12 cellular contexts compared by ENCODE assay signal in the genomic region with DNA sequence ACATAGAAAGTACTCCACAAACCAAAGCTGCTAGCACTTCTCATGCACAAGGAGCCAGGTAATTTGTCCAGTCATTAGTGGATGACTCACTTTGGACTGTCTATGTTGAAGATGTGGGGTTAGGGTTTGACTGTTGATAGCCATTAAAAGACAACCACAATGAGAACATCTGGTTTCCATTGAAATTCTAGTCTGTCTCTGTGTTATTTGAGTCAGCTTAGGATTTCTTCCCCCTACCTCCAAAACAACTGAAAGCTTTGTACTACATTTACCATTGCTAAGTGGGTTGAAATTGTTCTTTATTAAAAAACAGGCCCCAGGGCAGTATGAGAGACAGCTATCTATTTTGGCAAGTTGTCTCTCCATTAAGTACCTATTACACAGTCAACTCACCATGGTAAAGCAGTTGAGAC. TPM values are rescaled to one million over a fixed set of nuclear protein-coding genes. Genes with fewer than 3 reads are reported as not detected.
A peak's percentile ranks its signal among the peaks of the same experiment; 100 is the strongest.
DNase-seq lines count a peak whose midpoint lies in the region; ATAC-seq and TF ChIP-seq lines count a peak whose summit lies in the region.
"Had no signal": no experiment of that assay in that cellular context is flagged by ENCODE, and none has a peak within 500 bp of the region (broad histone marks: within the 10 kb centered on the region; RNA-seq: fewer than 3 reads in every experiment).

No MANE protein-coding gene starts in this region.

- no peak overlapping the region for H3K4me3 Mint-ChIP-seq in activated T-cell treated with anti-CD3 and anti-CD28 coated beads, Interleukin-2, amount 50 U/mL, for 24 hours
- H3K4me3 Mint-ChIP-seq in stimulated activated effector memory CD8-positive, alpha-beta T cell treated with anti-CD3 and anti-CD28 coated beads, Interleukin-12 subunit alpha, Interleukin-12 subunit beta, amount 100 ng/mL, for 72 hours: no peak overlapping the region
- H3K4me3 Mint-ChIP-seq: CD4-positive, CD25-positive, alpha-beta regulatory T cell; memory B cell had no signal

- no peaks in the 10 kb centered on the region for H3K27me3 ChIP-seq in thyroid gland

- H3K36me3 ChIP-seq in thyroid gland: no peaks in the 10 kb centered on the region

- peak overlapping the region; percentile 73 for H3K27ac Mint-ChIP-seq in activated T-cell treated with anti-CD3 and anti-CD28 coated beads, Interleukin-2, amount 50 U/mL, for 24 hours
- H3K27ac Mint-ChIP-seq in stimulated activated effector memory CD8-positive, alpha-beta T cell treated with anti-CD3 and anti-CD28 coated beads, Interleukin-12 subunit alpha, Interleukin-12 subunit beta, amount 100 ng/mL, for 72 hours: no peak overlapping the region
- H3K27ac Mint-ChIP-seq: CD4-positive, CD25-positive, alpha-beta regulatory T cell; memory B cell had no signal

- no peaks in the 10 kb centered on the region for H3K27me3 Mint-ChIP-seq in activated T-cell treated with anti-CD3 and anti-CD28 coated beads, Interleukin-2, amount 50 U/mL, for 24 hours
- H3K27me3 Mint-ChIP-seq: CD4-positive, CD25-positive, alpha-beta regulatory T cell; memory B cell had no signal

- no peak overlapping the region for H3K27ac ChIP-seq in thyroid gland

- H3K36me3 Mint-ChIP-seq in activated T-cell treated with anti-CD3 and anti-CD28 coated beads, Interleukin-2, amount 50 U/mL, for 24 hours (ENCODE audit: low read depth): no peaks in the 10 kb centered on the region
- no peaks in the 10 kb centered on the region for H3K36me3 Mint-ChIP-seq in stimulated activated effector memory CD8-positive, alpha-beta T cell treated with anti-CD3 and anti-CD28 coated beads, Interleukin-12 subunit alpha, Interleukin-12 subunit beta, amount 100 ng/mL, for 72 hours
- H3K36me3 Mint-ChIP-seq: CD4-positive, CD25-positive, alpha-beta regulatory T cell; memory B cell had no signal

- H3K4me3 ChIP-seq in HFF-Myc (replicated peaks; ENCODE audit: low read depth, low read length) (no peak overlapping the region), thyroid gland (replicated peaks in 1 of 3) (no peak overlapping the region)

- peaks cover 48% of the 10 kb centered on the region for H3K4me1 Mint-ChIP-seq in activated T-cell treated with anti-CD3 and anti-CD28 coated beads, Interleukin-2, amount 50 U/mL, for 24 hours (ENCODE audit: low read depth)
- peaks cover 16% of the 10 kb centered on the region for H3K4me1 Mint-ChIP-seq in stimulated activated effector memory CD8-positive, alpha-beta T cell treated with anti-CD3 and anti-CD28 coated beads, Interleukin-12 subunit alpha, Interleukin-12 subunit beta, amount 100 ng/mL, for 72 hours

- H3K9me3 ChIP-seq in thyroid gland: no peaks in the 10 kb centered on the region

- no peaks in the 10 kb centered on the region for H3K4me1 ChIP-seq in thyroid gland

- no peak for DNase-seq in activated T-cell treated with anti-CD3 and anti-CD28 coated beads, Interleukin-2, amount 50 U/mL, for 24 hours
- no peak for DNase-seq in activated T-cell treated with anti-CD3 and anti-CD28 coated beads, Interleukin-2, amount 50 U/mL, for 1 hour
- DNase-seq in HFF-Myc (ENCODE audit: extremely low read depth, low read depth): peak; percentile 84
- DNase-seq in NCI-H1048 (lab: John Stamatoyannopoulos, UW): peak; percentile 50
- no peak for DNase-seq in stimulated activated effector memory CD8-positive, alpha-beta T cell treated with anti-CD3 and anti-CD28 coated beads, Interleukin-12 subunit alpha, Interleukin-12 subunit beta, amount 100 ng/mL, for 72 hours (ENCODE audit: low spot score in 2 of 2)
- DNase-seq in NCI-H1436 (lab: John Stamatoyannopoulos, UW): no peak
- DNase-seq in globus pallidus (ENCODE audit: low spot score): no peak
- no peak for DNase-seq in thyroid gland
- DNase-seq: effector CD4-positive, alpha-beta T cell; stimulated activated CD4-positive, alpha-beta T cell treated with anti-CD3 and anti-CD28 coated beads, Interleukin-2, amount 100 ng/mL, for 24 hours had no signal

- H3K9me3 Mint-ChIP-seq in activated T-cell treated with anti-CD3 and anti-CD28 coated beads, Interleukin-2, amount 50 U/mL, for 24 hours: peaks cover 5% of the 10 kb centered on the region
- no peaks in the 10 kb centered on the region for H3K9me3 Mint-ChIP-seq in stimulated activated effector memory CD8-positive, alpha-beta T cell treated with anti-CD3 and anti-CD28 coated beads, Interleukin-12 subunit alpha, Interleukin-12 subunit beta, amount 100 ng/mL, for 72 hours
- H3K9me3 Mint-ChIP-seq: memory B cell had no signal

- peak; percentile 93 for ATAC-seq in stimulated activated effector memory CD8-positive, alpha-beta T cell treated with anti-CD3 and anti-CD28 coated beads, Interleukin-12 subunit alpha, Interleukin-12 subunit beta, amount 100 ng/mL, for 72 hours

- no peak for TF ChIP-seq CTCF in HFF-Myc (IDR thresholded peaks at IDR 0.05; ENCODE audit: low read depth, low read length, missing control alignments)
- no peak for TF ChIP-seq CTCF in thyroid gland (IDR thresholded peaks at IDR 0.05)

- intact Hi-C loops in thyroid gland (cut with DNase I): no loop called here

- TF ChIP-seq POLR2A in thyroid gland (IDR thresholded peaks at IDR 0.05): no peak

RNA-seq across cellular contexts. Expression of gene ANKRD44, which starts 50.2 kb away (rescaled TPM):
- total RNA-seq in thyroid gland: 10 to 100 TPM; 11.0 to 25.8 (median 23.9) TPM

Comparison
In these comparisons a context has a peak if more than half of its experiments do, and no peak if none do; other contexts are left out.
1. DNase-seq: peak in HFF-Myc (single experiment) and NCI-H1048 (single experiment); none in activated T-cell treated with anti-CD3 and anti-CD28 coated beads, Interleukin-2, amount 50 U/mL, for 24 hours (single experiment), activated T-cell treated with anti-CD3 and anti-CD28 coated beads, Interleukin-2, amount 50 U/mL, for 1 hour (single experiment), stimulated activated effector memory CD8-positive, alpha-beta T cell treated with anti-CD3 and anti-CD28 coated beads, Interleukin-12 subunit alpha, Interleukin-12 subunit beta, amount 100 ng/mL, for 72 hours (0 of 2), NCI-H1436 (single experiment), globus pallidus (single experiment) and thyroid gland (0 of 2).